Comparison of ENCODE assay signal across 1 cellular context in the genomic region with DNA sequence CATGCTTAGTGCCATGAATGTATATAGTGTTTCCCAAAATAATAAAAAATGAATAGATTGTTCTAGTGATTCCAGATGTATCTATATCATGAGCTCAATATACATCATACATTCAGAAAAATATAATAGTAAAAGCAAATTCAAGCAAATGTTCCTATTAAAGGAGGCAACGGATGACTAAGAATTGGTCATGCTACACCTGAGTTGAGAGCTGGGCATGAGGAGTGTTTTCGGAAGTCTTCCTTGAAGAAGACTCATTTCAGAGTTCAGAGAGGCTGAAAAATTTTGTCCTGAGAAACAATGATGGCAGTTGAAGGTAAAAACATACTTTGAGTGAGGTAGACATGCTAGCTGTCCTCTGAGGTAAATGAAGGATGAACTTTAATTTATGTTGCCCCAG.
TF ChIP-seq lines count a peak whose summit lies in the region.

No MANE protein-coding gene starts in this region.

TF ChIP-seq in A549, 52 proteins besides CTCF, POLR2A, EP300 and RAD21 (continued from another document):
- TF ChIP-seq, protein P1, sequence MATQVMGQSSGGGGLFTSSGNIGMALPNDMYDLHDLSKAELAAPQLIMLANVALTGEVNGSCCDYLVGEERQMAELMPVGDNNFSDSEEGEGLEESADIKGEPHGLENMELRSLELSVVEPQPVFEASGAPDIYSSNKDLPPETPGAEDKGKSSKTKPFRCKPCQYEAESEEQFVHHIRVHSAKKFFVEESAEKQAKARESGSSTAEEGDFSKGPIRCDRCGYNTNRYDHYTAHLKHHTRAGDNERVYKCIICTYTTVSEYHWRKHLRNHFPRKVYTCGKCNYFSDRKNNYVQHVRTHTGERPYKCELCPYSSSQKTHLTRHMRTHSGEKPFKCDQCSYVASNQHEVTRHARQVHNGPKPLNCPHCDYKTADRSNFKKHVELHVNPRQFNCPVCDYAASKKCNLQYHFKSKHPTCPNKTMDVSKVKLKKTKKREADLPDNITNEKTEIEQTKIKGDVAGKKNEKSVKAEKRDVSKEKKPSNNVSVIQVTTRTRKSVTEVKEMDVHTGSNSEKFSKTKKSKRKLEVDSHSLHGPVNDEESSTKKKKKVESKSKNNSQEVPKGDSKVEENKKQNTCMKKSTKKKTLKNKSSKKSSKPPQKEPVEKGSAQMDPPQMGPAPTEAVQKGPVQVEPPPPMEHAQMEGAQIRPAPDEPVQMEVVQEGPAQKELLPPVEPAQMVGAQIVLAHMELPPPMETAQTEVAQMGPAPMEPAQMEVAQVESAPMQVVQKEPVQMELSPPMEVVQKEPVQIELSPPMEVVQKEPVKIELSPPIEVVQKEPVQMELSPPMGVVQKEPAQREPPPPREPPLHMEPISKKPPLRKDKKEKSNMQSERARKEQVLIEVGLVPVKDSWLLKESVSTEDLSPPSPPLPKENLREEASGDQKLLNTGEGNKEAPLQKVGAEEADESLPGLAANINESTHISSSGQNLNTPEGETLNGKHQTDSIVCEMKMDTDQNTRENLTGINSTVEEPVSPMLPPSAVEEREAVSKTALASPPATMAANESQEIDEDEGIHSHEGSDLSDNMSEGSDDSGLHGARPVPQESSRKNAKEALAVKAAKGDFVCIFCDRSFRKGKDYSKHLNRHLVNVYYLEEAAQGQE (IDR thresholded peaks at IDR 0.05), result no peak
